Comparison of ENCODE assay signal across 9 cellular contexts in genomic region chrX:2705036-2705435, GRCh38. TPM values are rescaled to one million over a fixed set of nuclear protein-coding genes. Genes with fewer than 3 reads are reported as not detected.
DNase-seq lines count a peak whose midpoint lies in the region; ATAC-seq and TF ChIP-seq lines count a peak whose summit lies in the region.
"Had no signal": no experiment of that assay in that cellular context is flagged by ENCODE, and none has a peak within 500 bp of the region (broad histone marks: within the 10 kb centered on the region; RNA-seq: fewer than 3 reads in every experiment).

No MANE protein-coding gene starts in this region.

- TF ChIP-seq POLR2A in prostate gland (IDR thresholded peaks at IDR 0.05) (no peak), breast epithelium (IDR thresholded peaks at IDR 0.05) (no peak)

- WGBS in prostate gland = 36% methylated on average over 8 of the region's 8 CpGs

- H3K9me3 Mint-ChIP-seq in CD8-positive, alpha-beta memory T cell = no peaks in the 10 kb centered on the region
- peaks cover 7% of the 10 kb centered on the region for H3K9me3 Mint-ChIP-seq in activated T-helper 1 cell treated with anti-CD3 and anti-CD28 coated beads, Interleukin-12 subunit alpha, Interleukin-12 subunit beta, Interleukin-2, Interleukin-4 antibody, amounts not matched to agents 30 ng/mL and 10 ng/mL and 1 ng/mL, durations not matched to agents 14 hours and 24 hours and 36 hours

- no peaks in the 10 kb centered on the region for H3K27me3 ChIP-seq in CD8-positive, alpha-beta memory T cell (ENCODE audit: insufficient read depth, low read length, poor library complexity, severe bottlenecking)
- no peaks in the 10 kb centered on the region for H3K27me3 ChIP-seq in foreskin keratinocyte
- H3K27me3 ChIP-seq in prostate gland (replicated peaks; ENCODE audit: insufficient read depth) = no peaks in the 10 kb centered on the region
- H3K27me3 ChIP-seq in breast epithelium = no peaks in the 10 kb centered on the region

- H3K36me3 ChIP-seq in CD8-positive, alpha-beta memory T cell (ENCODE audit: insufficient read depth, low read length) = peaks cover 6% of the 10 kb centered on the region
- H3K36me3 ChIP-seq in prostate gland (no peaks in the 10 kb centered on the region), breast epithelium (no peaks in the 10 kb centered on the region)

- TF ChIP-seq CTCF in foreskin keratinocyte (conservative IDR thresholded peaks at IDR 0.05) = no peak
- TF ChIP-seq CTCF in prostate gland (IDR thresholded peaks at IDR 0.05) = no peak
- no peak for TF ChIP-seq CTCF in breast epithelium (IDR thresholded peaks at IDR 0.05)

- H3K9me3 ChIP-seq in CD8-positive, alpha-beta memory T cell (ENCODE audit: low read length) = no peaks in the 10 kb centered on the region
- no peaks in the 10 kb centered on the region for H3K9me3 ChIP-seq in prostate gland
- H3K9me3 ChIP-seq in breast epithelium = no peaks in the 10 kb centered on the region

- no peak overlapping the region for H3K4me3 ChIP-seq in CD8-positive, alpha-beta memory T cell (ENCODE audit: low read length)
- H3K4me3 ChIP-seq in prostate gland = no peak overlapping the region
- H3K4me3 ChIP-seq in breast epithelium = no peak overlapping the region

- no peak for ATAC-seq in foreskin keratinocyte
- no peak for ATAC-seq in HG03378 (IDR thresholded peaks at IDR 0.05; ENCODE audit: unreplicated experiment)

- H3K4me3 Mint-ChIP-seq in CD8-positive, alpha-beta memory T cell = peak overlapping the region in 6 of 7 donors; percentile 1 to 70 (median 22)
- H3K4me3 Mint-ChIP-seq in activated T-helper 1 cell treated with anti-CD3 and anti-CD28 coated beads, Interleukin-12 subunit alpha, Interleukin-12 subunit beta, Interleukin-2, Interleukin-4 antibody, amounts not matched to agents 30 ng/mL and 10 ng/mL and 1 ng/mL, durations not matched to agents 14 hours and 24 hours and 36 hours = peak overlapping the region; percentile 71

- intact Hi-C loops in activated T-helper 1 cell treated with anti-CD3 and anti-CD28 coated beads, Interleukin-12 subunit alpha, Interleukin-12 subunit beta, Interleukin-2, Interleukin-4 antibody, amounts not matched to agents 30 ng/mL and 10 ng/mL and 1 ng/mL, durations not matched to agents 14 hours and 24 hours and 36 hours (cut with micrococcal nuclease) = loop anchor here (5.0 to 10.0 kb wide), 2 partner anchors 203 to 1500 kb away; partner anchors contain the start of genes DHRSX and ZBED1
- intact Hi-C loops in prostate gland (cut with DNase I) = no loop called here
- intact Hi-C loops in breast epithelium (cut with DNase I; ENCODE audit: low total_unique reads) = no loop called here

- peak overlapping the region; percentile 12 to 93 (median 62) for H3K27ac Mint-ChIP-seq in CD8-positive, alpha-beta memory T cell
- peak overlapping the region; percentile 62 for H3K27ac Mint-ChIP-seq in activated T-helper 1 cell treated with anti-CD3 and anti-CD28 coated beads, Interleukin-12 subunit alpha, Interleukin-12 subunit beta, Interleukin-2, Interleukin-4 antibody, amounts not matched to agents 30 ng/mL and 10 ng/mL and 1 ng/mL, durations not matched to agents 14 hours and 24 hours and 36 hours

- POLR2A ChIA-PET in CD8-positive, alpha-beta memory T cell (lab: Charles Lee) = no interaction called here

- H3K4me1 ChIP-seq in CD8-positive, alpha-beta memory T cell (ENCODE audit: insufficient read depth, low read length) = peaks cover 88% of the 10 kb centered on the region
- H3K4me1 ChIP-seq in foreskin keratinocyte = peaks cover 46% of the 10 kb centered on the region
- peaks cover 27% of the 10 kb centered on the region for H3K4me1 ChIP-seq in prostate gland (replicated peaks)
- H3K4me1 ChIP-seq in breast epithelium = peaks cover 0 to 4% of the 10 kb centered on the region in 2 donors

- H3K4me1 Mint-ChIP-seq in CD8-positive, alpha-beta memory T cell = peaks cover 89 to 96% (median 95%) of the 10 kb centered on the region in 3 donors
- peaks cover 87% of the 10 kb centered on the region for H3K4me1 Mint-ChIP-seq in activated T-helper 1 cell treated with anti-CD3 and anti-CD28 coated beads, Interleukin-12 subunit alpha, Interleukin-12 subunit beta, Interleukin-2, Interleukin-4 antibody, amounts not matched to agents 30 ng/mL and 10 ng/mL and 1 ng/mL, durations not matched to agents 14 hours and 24 hours and 36 hours (ENCODE audit: low read depth)

- no peaks in the 10 kb centered on the region for H3K27me3 Mint-ChIP-seq in CD8-positive, alpha-beta memory T cell
- H3K27me3 Mint-ChIP-seq in activated T-helper 1 cell treated with anti-CD3 and anti-CD28 coated beads, Interleukin-12 subunit alpha, Interleukin-12 subunit beta, Interleukin-2, Interleukin-4 antibody, amounts not matched to agents 30 ng/mL and 10 ng/mL and 1 ng/mL, durations not matched to agents 14 hours and 24 hours and 36 hours (ENCODE audit: insufficient read depth) = no peaks in the 10 kb centered on the region

- H3K36me3 Mint-ChIP-seq in CD8-positive, alpha-beta memory T cell = peaks cover 0 to 50% (median 17%) of the 10 kb centered on the region in 3 donors
- H3K36me3 Mint-ChIP-seq in activated T-helper 1 cell treated with anti-CD3 and anti-CD28 coated beads, Interleukin-12 subunit alpha, Interleukin-12 subunit beta, Interleukin-2, Interleukin-4 antibody, amounts not matched to agents 30 ng/mL and 10 ng/mL and 1 ng/mL, durations not matched to agents 14 hours and 24 hours and 36 hours (ENCODE audit: low read depth) = peaks cover 65% of the 10 kb centered on the region

- no peak for DNase-seq in CD8-positive, alpha-beta memory T cell
- no peak for DNase-seq in activated T-helper 1 cell treated with anti-CD3 and anti-CD28 coated beads, Interleukin-12 subunit alpha, Interleukin-12 subunit beta, Interleukin-2, Interleukin-4 antibody, amounts not matched to agents 30 ng/mL and 10 ng/mL and 1 ng/mL, durations not matched to agents 14 hours and 24 hours and 36 hours (ENCODE audit: low spot score)
- DNase-seq in foreskin keratinocyte = no peak
- peak; percentile 46 for DNase-seq in prostate gland (ENCODE audit: low spot score)
- no peak for DNase-seq in breast epithelium (ENCODE audit: low spot score in 2 of 2)
- DNase-seq in RKO (ENCODE audit: low spot score) = no peak
- DNase-seq in DMS153 treated with DMSO at 0.1 percent for 48 hours (lab: John Stamatoyannopoulos, UW; ENCODE audit: unreplicated experiment) = no peak
- DNase-seq: retina had no signal

- no peak overlapping the region for H3K27ac ChIP-seq in CD8-positive, alpha-beta memory T cell (ENCODE audit: low read depth, low read length)
- H3K27ac ChIP-seq in foreskin keratinocyte = peak overlapping the region; percentile 85
- peak overlapping the region; percentile 20 to 75 for H3K27ac ChIP-seq in prostate gland
- H3K27ac ChIP-seq in breast epithelium = peak overlapping the region in 1 of 2 donors; percentile 39

- CTCF ChIA-PET in CD8-positive, alpha-beta memory T cell (lab: Charles Lee) = no interaction called here

RNA-seq across cellular contexts. Expression of gene CD99, which starts 13.9 kb away (rescaled TPM):
- 100 to 1,000 TPM; 234 to 240 TPM for total RNA-seq in CD8-positive, alpha-beta memory T cell
- polyA plus RNA-seq in CD8-positive, alpha-beta memory T cell = 548 TPM
- total RNA-seq in activated T-helper 1 cell treated with anti-CD3 and anti-CD28 coated beads, Interleukin-12 subunit alpha, Interleukin-12 subunit beta, Interleukin-2, Interleukin-4 antibody, amounts not matched to agents 30 ng/mL and 10 ng/mL and 1 ng/mL, durations not matched to agents 14 hours and 24 hours and 36 hours = 421 and 437 TPM in 2 replicates
- total RNA-seq in foreskin keratinocyte (237 and 271 TPM in 2 replicates), prostate gland (1,000 to 10,000 TPM in 1 of 2 donors, 100 to 1,000 TPM in 1; 384 to 1,041 TPM), breast epithelium (100 to 1,000 TPM in 2 of 3 donors, 10 to 100 TPM in 1; 96.3 to 536 (median 142) TPM)
- 324 and 363 TPM in 2 replicates for polyA plus RNA-seq in foreskin keratinocyte

RNA-seq across cellular contexts. Expression of gene XG, which starts 46.8 kb away (rescaled TPM):
- not detected for total RNA-seq in CD8-positive, alpha-beta memory T cell
- not detected for polyA plus RNA-seq in CD8-positive, alpha-beta memory T cell
- 0.65 TPM in 1 of 2 replicates, not detected in the other for total RNA-seq in activated T-helper 1 cell treated with anti-CD3 and anti-CD28 coated beads, Interleukin-12 subunit alpha, Interleukin-12 subunit beta, Interleukin-2, Interleukin-4 antibody, amounts not matched to agents 30 ng/mL and 10 ng/mL and 1 ng/mL, durations not matched to agents 14 hours and 24 hours and 36 hours
- total RNA-seq in foreskin keratinocyte (17.6 and 20.4 TPM in 2 replicates), prostate gland (1 to 10 TPM; 2.5 to 6.9 TPM), breast epithelium (10 to 100 TPM in 1 of 3 donors, 1 to 10 TPM in 1, under 1 TPM in 1; 0.59 to 14.4 (median 2.6) TPM)
- 17.6 and 18.7 TPM in 2 replicates for polyA plus RNA-seq in foreskin keratinocyte
